ENCODE assay signal across 8 cellular contexts in the genomic region with DNA sequence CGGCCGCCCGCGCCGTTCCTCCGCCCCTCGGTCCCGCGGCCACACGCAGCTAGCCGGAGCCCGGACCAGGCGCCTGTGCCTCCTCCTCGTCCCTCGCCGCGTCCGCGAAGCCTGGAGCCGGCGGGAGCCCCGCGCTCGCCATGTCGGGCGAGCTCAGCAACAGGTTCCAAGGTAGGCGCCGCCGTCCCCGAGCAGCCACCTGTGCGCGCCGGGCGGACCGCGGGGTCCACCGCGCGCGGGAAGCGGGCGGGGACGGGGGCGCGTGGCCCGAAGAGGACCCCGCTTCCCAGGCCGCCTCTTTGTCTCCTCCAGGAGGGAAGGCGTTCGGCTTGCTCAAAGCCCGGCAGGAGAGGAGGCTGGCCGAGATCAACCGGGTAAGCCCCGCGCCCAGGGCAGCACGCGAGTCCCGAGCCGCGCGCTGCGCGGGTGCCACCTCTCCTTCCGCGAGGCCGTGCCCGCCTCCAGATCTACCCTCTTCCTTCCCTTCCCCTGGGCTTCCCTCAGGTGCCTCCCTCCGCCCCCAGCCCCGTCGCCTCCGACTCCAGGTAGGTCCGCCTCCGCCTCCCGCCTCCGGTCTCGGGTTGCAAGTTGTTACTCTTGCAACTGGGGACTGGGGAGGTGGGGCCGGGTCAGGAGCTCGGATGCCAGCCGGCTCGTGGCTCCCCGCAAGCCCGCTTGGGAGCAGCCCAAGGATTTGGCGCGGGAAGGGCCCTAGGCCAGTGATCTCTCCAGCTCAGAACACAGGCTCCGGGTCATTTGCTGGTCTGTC. TPM values are rescaled to one million over a fixed set of nuclear protein-coding genes. Genes with fewer than 3 reads are reported as not detected.
DNase-seq lines count a peak whose midpoint lies in the region; ATAC-seq and TF ChIP-seq lines count a peak whose summit lies in the region.

A gene (plus strand): TSS at position 42 of the 769 bp plus-strand sequence. CDS start 99 bp downstream, at position 141.

- no peaks in the 10 kb centered on the region for H3K27me3 ChIP-seq in body of pancreas

- peak within 1 kb of the TSS in 1 of 2 donors; percentile 83 for H3K4me3 Mint-ChIP-seq in CD14-positive monocyte

- no peaks in the 10 kb centered on the region for H3K9me3 ChIP-seq in body of pancreas

- peaks cover 8% of the 10 kb centered on the region for H3K4me1 Mint-ChIP-seq in CD14-positive monocyte

- intact Hi-C loops in body of pancreas (cut with DNase I) = no loop called here
- intact Hi-C loops in CD14-positive monocyte (cut with micrococcal nuclease) = no loop called here

- no peak within 1 kb of the TSS for H3K27ac Mint-ChIP-seq in CD14-positive monocyte

- H3K9me3 Mint-ChIP-seq in CD14-positive monocyte = peaks cover 0 to 7% (median 0%) of the 10 kb centered on the region in 7 donors

- H3K27ac ChIP-seq in body of pancreas = peak within 1 kb of the TSS in 1 of 4 donors; percentile 52

- TF ChIP-seq POLR2A in body of pancreas (IDR thresholded peaks at IDR 0.05) = no peak

- no peak for TF ChIP-seq CTCF in body of pancreas (IDR thresholded peaks at IDR 0.05)
- no peak for TF ChIP-seq CTCF in CD14-positive monocyte (IDR thresholded peaks at IDR 0.05)

- WGBS in body of pancreas, 2 donors = 0 to 2% methylated on average over 7 to 80 of the region's 85 CpGs

- peak; percentile 22 for DNase-seq in GM19238 (ENCODE audit: insufficient read length, low spot score)
- DNase-seq in NCI-H526 (lab: John Stamatoyannopoulos, UW) = peak; percentile 38 to 75
- peak; percentile 29 to 64 (median 56) for DNase-seq in body of pancreas
- peak; percentile 95 for DNase-seq in islet precursor cell
- peak; percentile 19 to 25 for DNase-seq in stimulated activated CD4-positive, alpha-beta T cell treated with anti-CD3 and anti-CD28 coated beads, Interleukin-1b, Interleukin-23, amount 100 ng/mL, for 4 hours (ENCODE audit: low read depth in 2 of 2)
- DNase-seq in SIG-M5 treated with dmso at 0.1 percent for 504 hours (lab: John Stamatoyannopoulos, UW; ENCODE audit: unreplicated experiment) = no peak
- DNase-seq in CD14-positive monocyte (ENCODE audit: low spot score) = no peak

- H3K4me3 ChIP-seq in body of pancreas = peak within 1 kb of the TSS; percentile 23 to 60

- ATAC-seq in body of pancreas (peak; percentile 25), GM19395 (IDR thresholded peaks at IDR 0.05; ENCODE audit: unreplicated experiment) (no peak)

- peaks cover 0 to 4% of the 10 kb centered on the region in 2 donors for H3K36me3 Mint-ChIP-seq in CD14-positive monocyte

- peaks cover 34 to 44% (median 41%) of the 10 kb centered on the region in 3 donors for H3K27me3 Mint-ChIP-seq in CD14-positive monocyte (ENCODE audit: low read depth in 3 of 3)

- H3K4me1 ChIP-seq in body of pancreas = peaks cover 15% of the 10 kb centered on the region

- no peaks in the 10 kb centered on the region for H3K36me3 ChIP-seq in body of pancreas (replicated peaks in 1 of 2; ENCODE audit: insufficient read depth in 1 of 2, low read depth in 2 of 2)

RNA-seq across cellular contexts. Expression of the gene that starts here (rescaled TPM):
- total RNA-seq in body of pancreas = 10 to 100 TPM in 1 of 2 donors, 1 to 10 TPM in 1; 4.9 to 11.5 TPM
- polyA plus RNA-seq in CD14-positive monocyte = not detected

Comparison
In these comparisons a context has a peak if more than half of its experiments do, and no peak if none do; other contexts are left out.
1. DNase-seq: peak in GM19238 (single experiment), NCI-H526 (2 of 2), body of pancreas (4 of 4), islet precursor cell (single experiment) and stimulated activated CD4-positive, alpha-beta T cell treated with anti-CD3 and anti-CD28 coated beads, Interleukin-1b, Interleukin-23, amount 100 ng/mL, for 4 hours (2 of 2); none in SIG-M5 treated with dmso at 0.1 percent for 504 hours (single experiment) and CD14-positive monocyte (single experiment).